8 cellular contexts compared by ENCODE assay signal in the genomic region with DNA sequence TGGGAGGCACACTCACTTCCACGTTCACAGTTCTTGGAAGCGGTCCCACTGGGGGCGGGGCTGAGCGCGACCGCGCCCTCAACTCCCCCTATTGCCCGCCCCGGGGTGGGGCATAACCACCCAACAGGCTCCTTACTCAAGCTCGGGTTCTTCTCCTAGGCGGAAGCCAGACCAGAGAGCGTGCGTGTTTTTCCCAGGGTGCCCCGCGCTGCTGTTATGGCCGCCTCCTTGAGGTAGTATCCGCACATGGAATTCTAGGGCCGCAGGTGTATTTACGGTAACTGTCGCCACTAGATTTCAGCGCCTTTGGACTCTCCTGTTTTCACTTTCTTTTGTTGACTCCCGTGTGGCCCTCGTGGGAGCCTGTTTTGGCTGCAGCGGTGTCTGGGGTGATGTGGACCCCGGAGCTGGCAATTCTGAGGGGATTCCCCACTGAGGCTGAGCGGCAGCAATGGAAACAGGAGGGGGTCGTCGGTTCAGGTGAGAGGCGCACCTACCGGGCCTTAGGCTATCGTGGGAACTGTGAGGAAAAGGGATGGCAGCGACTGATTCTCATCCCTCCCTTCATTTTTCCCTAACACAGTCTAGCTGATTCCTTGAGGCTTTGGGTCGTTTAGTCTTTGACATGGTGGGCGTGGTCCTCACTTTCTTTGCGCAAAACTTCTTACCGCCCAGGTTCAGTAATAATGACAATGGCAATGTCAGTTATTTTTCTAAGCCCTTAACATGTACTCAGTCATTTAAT. TPM values are rescaled to one million over a fixed set of nuclear protein-coding genes. Genes with fewer than 3 reads are reported as not detected.
DNase-seq lines count a peak whose midpoint lies in the region; ATAC-seq lines count a peak whose summit lies in the region.

A gene (plus strand): TSS at position 150 of the 745 bp plus-strand sequence. CDS start 243 bp downstream, at position 393.

- H3K4me2 ChIP-seq in Karpas-422 (ENCODE audit: low read depth, low read length, poor library complexity, severe bottlenecking) = peak within 1 kb of the TSS; percentile 80

- peaks cover 22 to 32% (median 30%) of the 10 kb centered on the region in 3 donors for H3K4me1 Mint-ChIP-seq in naive B cell
- H3K4me1 Mint-ChIP-seq in stimulated activated naive B cell treated with anti-CD40 and anti-IgM and Interleukin-4, amounts not matched to agents 10 μg/mL and 1 μg/mL and 100 μg/mL, for 72 hours = peaks cover 15 to 25% of the 10 kb centered on the region in 2 donors

- ATAC-seq in GM21825 (IDR thresholded peaks at IDR 0.05; ENCODE audit: unreplicated experiment) (peak; percentile 100), naive B cell (ENCODE audit: low read depth in 2 of 2) (peak; percentile 99)
- ATAC-seq in stimulated activated naive B cell treated with anti-CD40 and anti-IgM and Interleukin-4, amounts not matched to agents 10 μg/mL and 1 μg/mL and 100 μg/mL, for 72 hours (replicated peaks) = peak; percentile 99 to 100

- no peaks in the 10 kb centered on the region for H3K27me3 Mint-ChIP-seq in naive B cell
- no peaks in the 10 kb centered on the region for H3K27me3 Mint-ChIP-seq in stimulated activated naive B cell treated with anti-CD40 and anti-IgM and Interleukin-4, amounts not matched to agents 10 μg/mL and 1 μg/mL and 100 μg/mL, for 72 hours

- H3K36me3 Mint-ChIP-seq in naive B cell = no peaks in the 10 kb centered on the region
- peaks cover 16 to 20% of the 10 kb centered on the region in 2 donors for H3K36me3 Mint-ChIP-seq in stimulated activated naive B cell treated with anti-CD40 and anti-IgM and Interleukin-4, amounts not matched to agents 10 μg/mL and 1 μg/mL and 100 μg/mL, for 72 hours

- no peaks in the 10 kb centered on the region for H3K9me3 ChIP-seq in Karpas-422 (ENCODE audit: low read length)

- H3K36me3 ChIP-seq in Karpas-422 (ENCODE audit: insufficient read depth, low read length) = peaks cover 23% of the 10 kb centered on the region

- DNase-seq in DMS79 treated with DMSO at 0.1 percent for 48 hours (lab: John Stamatoyannopoulos, UW) = peak; percentile 89
- peak; percentile 98 for DNase-seq in Karpas-422
- peak; percentile 95 for DNase-seq in RKO (ENCODE audit: low spot score)
- DNase-seq in activated T-helper 1 cell treated with Interleukin-2 at 50 U/mL for 16 hours (ENCODE audit: low read depth) = peak; percentile 89
- peak; percentile 93 for DNase-seq in fibroblast of gingiva (ENCODE audit: low read depth)
- peak; percentile 93 for DNase-seq in naive B cell
- peak; percentile 95 for DNase-seq in stimulated activated naive B cell treated with anti-CD40 and anti-IgM and Interleukin-4, amounts not matched to agents 10 μg/mL and 1 μg/mL and 100 μg/mL, for 72 hours

- H3K9me3 Mint-ChIP-seq in naive B cell = no peaks in the 10 kb centered on the region
- no peaks in the 10 kb centered on the region for H3K9me3 Mint-ChIP-seq in stimulated activated naive B cell treated with anti-CD40 and anti-IgM and Interleukin-4, amounts not matched to agents 10 μg/mL and 1 μg/mL and 100 μg/mL, for 72 hours

- no peaks in the 10 kb centered on the region for H4K20me1 ChIP-seq in Karpas-422 (ENCODE audit: insufficient read depth, low read depth, low read length)

- peaks cover 38% of the 10 kb centered on the region for H3K79me2 ChIP-seq in Karpas-422 (ENCODE audit: low read length)

- H3K27ac Mint-ChIP-seq in naive B cell = peak within 1 kb of the TSS; percentile 75 to 98 (median 95)
- H3K27ac Mint-ChIP-seq in stimulated activated naive B cell treated with anti-CD40 and anti-IgM and Interleukin-4, amounts not matched to agents 10 μg/mL and 1 μg/mL and 100 μg/mL, for 72 hours = peak within 1 kb of the TSS; percentile 98

- H3K4me3 ChIP-seq in Karpas-422 (ENCODE audit: low read length) = peak within 1 kb of the TSS; percentile 94

- H3K9me2 ChIP-seq in Karpas-422 (replicated peaks; ENCODE audit: insufficient read depth, low read length) = no peaks in the 10 kb centered on the region

- H2AFZ ChIP-seq in Karpas-422 (ENCODE audit: low read length) = peak within 1 kb of the TSS; percentile 91

- peaks cover 11% of the 10 kb centered on the region for H3K4me1 ChIP-seq in Karpas-422 (ENCODE audit: low read length)

- H3K27ac ChIP-seq in Karpas-422 (ENCODE audit: low read length) = no peak within 1 kb of the TSS; the same call in 1 of the 2 replicates

- H3K27me3 ChIP-seq in Karpas-422 (ENCODE audit: low read length) = no peaks in the 10 kb centered on the region

- H3K9ac ChIP-seq in Karpas-422 (ENCODE audit: low read length) = peak within 1 kb of the TSS; percentile 80

- peak within 1 kb of the TSS; percentile 86 to 98 (median 96) for H3K4me3 Mint-ChIP-seq in naive B cell
- H3K4me3 Mint-ChIP-seq in stimulated activated naive B cell treated with anti-CD40 and anti-IgM and Interleukin-4, amounts not matched to agents 10 μg/mL and 1 μg/mL and 100 μg/mL, for 72 hours = peak within 1 kb of the TSS; percentile 90 to 99

RNA-seq across cellular contexts. Expression of the gene that starts here (rescaled TPM):
- 20.4 and 26.8 TPM in 2 replicates for total RNA-seq in Karpas-422 (2014; rRNA removed; shearing (Covaris generic); ENCODE audit: low replicate concordance)
- polyA plus RNA-seq in naive B cell (ENCODE audit: low read depth in 6 of 6) = 10 to 100 TPM; 22.5 to 30.0 (median 25.9) TPM
